In genomic region chr14:50012644-50013043, GRCh38 we compare ENCODE assay signal across 14 cellular contexts.
A peak's percentile ranks its signal among the peaks of the same experiment; 100 is the strongest.
DNase-seq lines count a peak whose midpoint lies in the region; ATAC-seq, FAIRE-seq and TF ChIP-seq lines count a peak whose summit lies in the region.
"Had no signal": no experiment of that assay in that cellular context is flagged by ENCODE, and none has a peak within 500 bp of the region (broad histone marks: within the 10 kb centered on the region; RNA-seq: fewer than 3 reads in every experiment).

No MANE protein-coding gene starts in this region.

- FAIRE-seq in GM19239 (lab: Jason Lieb, UNC) = no peak
- FAIRE-seq in small intestine (lab: Jason Lieb, UNC) = no peak
- FAIRE-seq: A204.1, GM12878 had no signal

- DNase-seq in activated naive CD8-positive, alpha-beta T cell treated with anti-CD3 and anti-CD28 coated beads for 36 hours = no peak
- DNase-seq in foreskin fibroblast (peak; percentile 67 to 83), GM19239 (ENCODE audit: insufficient read length, low spot score) (no peak), small intestine (no peak), LoVo (ENCODE audit: low spot score) (no peak), HAP-1 (ENCODE audit: low spot score in 2 of 2) (no peak)
- DNase-seq: brain microvascular endothelial cell; NCI-H2107; retina; stimulated activated CD4-positive, alpha-beta T cell treated with anti-CD3 and anti-CD28 coated beads, Interleukin-1b, Interleukin-23, amount 100 ng/mL, for 48 hours had no signal

- in situ Hi-C loops in HAP-1 (cut with MboI; ENCODE audit: low sequenced_read_pairs) = no loop called here

- H3K36me3 Mint-ChIP-seq in activated naive CD8-positive, alpha-beta T cell = peaks cover 15% of the 10 kb centered on the region
- peaks cover 10% of the 10 kb centered on the region for H3K36me3 Mint-ChIP-seq in activated naive CD8-positive, alpha-beta T cell treated with anti-CD3 and anti-CD28 coated beads for 36 hours
- H3K36me3 Mint-ChIP-seq in activated T-helper 17 cell treated with anti-CD3 and anti-CD28 coated beads, Interleukin-2, amount 50 U/mL, for 72 hours (ENCODE audit: low read depth) = peaks cover 95% of the 10 kb centered on the region

- H3K4me3 Mint-ChIP-seq in activated naive CD8-positive, alpha-beta T cell = no peak overlapping the region
- no peak overlapping the region for H3K4me3 Mint-ChIP-seq in activated naive CD8-positive, alpha-beta T cell treated with anti-CD3 and anti-CD28 coated beads for 36 hours
- H3K4me3 Mint-ChIP-seq in activated T-helper 17 cell treated with anti-CD3 and anti-CD28 coated beads, Interleukin-2, amount 50 U/mL, for 72 hours = no peak overlapping the region

- H3K4me1 ChIP-seq in small intestine (ENCODE audit: control insufficient read depth in 2 of 2, insufficient read depth in 1 of 2, low read depth in 1 of 2, low read length in 1 of 2) (peaks cover 0 to 3% of the 10 kb centered on the region in 2 donors), HAP-1 (no peaks in the 10 kb centered on the region)

- no peaks in the 10 kb centered on the region for H3K36me3 ChIP-seq in small intestine (ENCODE audit: control insufficient read depth in 2 of 2, insufficient read depth in 2 of 2, low read length in 2 of 2)
- H3K36me3 ChIP-seq in HAP-1 (replicated peaks) = no peaks in the 10 kb centered on the region
- H3K36me3 ChIP-seq: brain microvascular endothelial cell had no signal

- no peak for ATAC-seq in activated T-helper 17 cell treated with anti-CD3 and anti-CD28 coated beads, Interleukin-2, amount 50 U/mL, for 72 hours (replicated peaks)
- ATAC-seq: GM12878 had no signal

- H3K27me3 ChIP-seq in small intestine (ENCODE audit: control insufficient read depth in 2 of 2, insufficient read depth in 2 of 2, low read length in 2 of 2) = no peaks in the 10 kb centered on the region
- H3K27me3 ChIP-seq in HAP-1 (ENCODE audit: low read depth) = no peaks in the 10 kb centered on the region
- H3K27me3 ChIP-seq: brain microvascular endothelial cell had no signal

- H3K27ac ChIP-seq in small intestine (ENCODE audit: low read depth in 1 of 2, low read length in 1 of 2) = no peak overlapping the region
- H3K27ac ChIP-seq: brain microvascular endothelial cell had no signal

- H3K27ac Mint-ChIP-seq in activated naive CD8-positive, alpha-beta T cell = peak overlapping the region; percentile 41
- no peak overlapping the region for H3K27ac Mint-ChIP-seq in activated naive CD8-positive, alpha-beta T cell treated with anti-CD3 and anti-CD28 coated beads for 36 hours
- peak overlapping the region; percentile 66 for H3K27ac Mint-ChIP-seq in activated T-helper 17 cell treated with anti-CD3 and anti-CD28 coated beads, Interleukin-2, amount 50 U/mL, for 72 hours

- no peaks in the 10 kb centered on the region for H3K27me3 Mint-ChIP-seq in activated naive CD8-positive, alpha-beta T cell
- no peaks in the 10 kb centered on the region for H3K27me3 Mint-ChIP-seq in activated naive CD8-positive, alpha-beta T cell treated with anti-CD3 and anti-CD28 coated beads for 36 hours
- H3K27me3 Mint-ChIP-seq in activated T-helper 17 cell treated with anti-CD3 and anti-CD28 coated beads, Interleukin-2, amount 50 U/mL, for 72 hours = no peaks in the 10 kb centered on the region

- H3K9me3 Mint-ChIP-seq in activated naive CD8-positive, alpha-beta T cell (ENCODE audit: low read depth) = no peaks in the 10 kb centered on the region
- peaks cover 3% of the 10 kb centered on the region for H3K9me3 Mint-ChIP-seq in activated naive CD8-positive, alpha-beta T cell treated with anti-CD3 and anti-CD28 coated beads for 36 hours
- no peaks in the 10 kb centered on the region for H3K9me3 Mint-ChIP-seq in activated T-helper 17 cell treated with anti-CD3 and anti-CD28 coated beads, Interleukin-2, amount 50 U/mL, for 72 hours

- H3K4me3 ChIP-seq in foreskin fibroblast (ENCODE audit: low read depth in 1 of 2, low read length in 2 of 2) = no peak overlapping the region
- H3K4me3 ChIP-seq in small intestine (ENCODE audit: low read depth in 1 of 2, low read length in 2 of 2) = no peak overlapping the region
- H3K4me3 ChIP-seq in HAP-1 = no peak overlapping the region
- H3K4me3 ChIP-seq: GM12878 had no signal

- TF ChIP-seq CTCF in foreskin fibroblast (IDR thresholded peaks at IDR 0.05; ENCODE audit: low read depth, low read length) = no peak

- H3K4me1 Mint-ChIP-seq in activated naive CD8-positive, alpha-beta T cell (ENCODE audit: low read depth) = peaks cover 10% of the 10 kb centered on the region
- H3K4me1 Mint-ChIP-seq in activated naive CD8-positive, alpha-beta T cell treated with anti-CD3 and anti-CD28 coated beads for 36 hours = peaks cover 9% of the 10 kb centered on the region
- H3K4me1 Mint-ChIP-seq in activated T-helper 17 cell treated with anti-CD3 and anti-CD28 coated beads, Interleukin-2, amount 50 U/mL, for 72 hours = peaks cover 34% of the 10 kb centered on the region

- no peaks in the 10 kb centered on the region for H3K9me3 ChIP-seq in small intestine (ENCODE audit: control insufficient read depth, low read depth)
- no peaks in the 10 kb centered on the region for H3K9me3 ChIP-seq in HAP-1

Comparison
In these comparisons a context has a peak if more than half of its experiments do, and no peak if none do; other contexts are left out.
1. DNase-seq: peak in foreskin fibroblast (2 of 2); none in activated naive CD8-positive, alpha-beta T cell treated with anti-CD3 and anti-CD28 coated beads for 36 hours (single experiment), GM19239 (single experiment), small intestine (single experiment), LoVo (single experiment) and HAP-1 (0 of 2).